Comparison of ENCODE assay signal across 8 cellular contexts in the genomic region with DNA sequence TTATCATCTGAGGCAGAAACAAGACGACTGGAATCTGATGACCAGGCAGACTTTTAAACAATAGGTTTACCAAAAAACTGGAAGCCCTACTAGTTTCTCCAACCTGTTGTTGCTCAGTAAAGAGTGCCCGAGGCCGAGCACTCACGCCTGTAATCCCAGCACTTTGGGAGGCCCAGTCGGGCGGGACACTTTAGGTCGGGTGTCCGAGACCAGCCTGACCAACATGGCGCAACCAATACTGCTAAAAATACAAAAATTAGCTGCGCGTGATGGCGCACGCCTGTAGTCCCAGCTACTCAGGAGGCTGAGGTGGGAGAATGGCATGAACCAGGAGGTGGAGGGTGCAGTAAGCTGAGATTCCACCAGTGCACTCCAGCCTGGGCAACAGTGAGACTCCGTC. TPM values are rescaled to one million over a fixed set of nuclear protein-coding genes. Genes with fewer than 3 reads are reported as not detected.
A peak's percentile ranks its signal among the peaks of the same experiment; 100 is the strongest.
DNase-seq lines count a peak whose midpoint lies in the region; ATAC-seq, FAIRE-seq and TF ChIP-seq lines count a peak whose summit lies in the region.

No MANE protein-coding gene starts in this region.

- H2AFZ ChIP-seq in endothelial cell of umbilical vein (ENCODE audit: low read depth, low read length), result no peak overlapping the region

- H3K4me1 ChIP-seq in Caco-2 (no peaks in the 10 kb centered on the region; the same call in 1 of the 2 replicates), Panc1 (ENCODE audit: control insufficient read depth, insufficient read depth, low read length) (peaks cover 17% of the 10 kb centered on the region), endothelial cell of umbilical vein (ENCODE audit: control insufficient read depth, extremely low read depth, insufficient read depth, low read length) (peaks cover 9% of the 10 kb centered on the region)

- no peaks in the 10 kb centered on the region for H3K9me1 ChIP-seq in endothelial cell of umbilical vein (replicated peaks; ENCODE audit: control insufficient read depth, extremely low read depth, insufficient read depth, low read length)

- no peaks in the 10 kb centered on the region for H3K27me3 ChIP-seq in Caco-2 (replicated peaks; ENCODE audit: control insufficient read depth, insufficient read depth, low read length)
- H3K27me3 ChIP-seq in Panc1 (ENCODE audit: control insufficient read depth, insufficient read depth, low read length), result no peaks in the 10 kb centered on the region
- H3K27me3 ChIP-seq in endothelial cell of umbilical vein (ENCODE audit: control insufficient read depth in 2 of 2, insufficient read depth in 2 of 2, low read length in 2 of 2), result no peaks in the 10 kb centered on the region

- peak overlapping the region; percentile 93 for H3K9ac ChIP-seq in endothelial cell of umbilical vein (replicated peaks; ENCODE audit: extremely low read depth, insufficient read depth, low read length)

- no peak for TF ChIP-seq POLR2A in endothelial cell of umbilical vein (IDR thresholded peaks at IDR 0.05; ENCODE audit: low read depth, low read length)

- H3K4me3 ChIP-seq in Caco-2 (ENCODE audit: low read depth, low read length), result peak overlapping the region; percentile 71
- peak overlapping the region; percentile 68 to 87 for H3K4me3 ChIP-seq in Panc1 (ENCODE audit: low read depth in 2 of 2, low read length in 2 of 2)
- peak overlapping the region; percentile 71 to 94 (median 80) for H3K4me3 ChIP-seq in endothelial cell of umbilical vein (replicated peaks in 1 of 3; ENCODE audit: insufficient read depth in 1 of 3, low read depth in 1 of 3, low read length in 3 of 3)

- peaks cover 10% of the 10 kb centered on the region for H3K79me2 ChIP-seq in endothelial cell of umbilical vein (ENCODE audit: control insufficient read depth, insufficient read depth, low read length)

- H3K27ac Mint-ChIP-seq in Caco-2 (ENCODE audit: unreplicated experiment) (peak overlapping the region; percentile 94), osteocyte (ENCODE audit: unreplicated experiment) (peak overlapping the region; percentile 98)

- H3K4me1 Mint-ChIP-seq in Caco-2 (ENCODE audit: low read depth, unreplicated experiment), result peaks cover 12% of the 10 kb centered on the region
- H3K4me1 Mint-ChIP-seq in osteocyte (ENCODE audit: unreplicated experiment), result peaks cover 30% of the 10 kb centered on the region

- DNase-seq in Caco-2 (no peak), Panc1 (ENCODE audit: low read depth, low spot score) (no peak), endothelial cell of umbilical vein (ENCODE audit: low read depth, low spot score) (no peak), osteocyte (ENCODE audit: extremely low spot score, unreplicated experiment) (no peak), kidney glomerular epithelial cell (lab: John Stamatoyannopoulos, UW) (no peak)

- no peak for FAIRE-seq in endothelial cell of umbilical vein (lab: Jason Lieb, UNC)

- H3K9me3 ChIP-seq in Caco-2 (no peaks in the 10 kb centered on the region), Panc1 (ENCODE audit: control insufficient read depth, insufficient read depth, low read depth, low read length) (no peaks in the 10 kb centered on the region), endothelial cell of umbilical vein (replicated peaks; ENCODE audit: control insufficient read depth, insufficient read depth, low read length) (no peaks in the 10 kb centered on the region)

- H3K27ac ChIP-seq in Panc1 (ENCODE audit: low read length) (peak overlapping the region; percentile 99), endothelial cell of umbilical vein (ENCODE audit: insufficient read depth, low read depth, low read length) (peak overlapping the region; percentile 90)

- POLR2A ChIA-PET in Caco-2 (lab: Charles Lee), result interaction anchor here (1.0 to 1.9 kb wide), 2 partner anchors 34 to 96 kb away, joined by 8 to 19 read pairs; a partner anchor contains a TSS
- POLR2A ChIA-PET in Panc1 (lab: Charles Lee), result no interaction called here
- POLR2A ChIA-PET in endothelial cell of umbilical vein (lab: Charles Lee), result interaction anchor here (0.7 kb wide), 1 partner anchor 9 kb away, joined by 3 read pairs; no protein-coding TSS in a partner anchor

- H4K20me1 ChIP-seq in endothelial cell of umbilical vein (replicated peaks; ENCODE audit: control insufficient read depth, extremely low read depth, insufficient read depth, low read length), result no peaks in the 10 kb centered on the region

- CTCF ChIA-PET in Caco-2 (lab: Charles Lee) (interaction anchor here (1.3 to 1.9 kb wide), 4 partner anchors 24 to 111 kb away, joined by 4 to 8 read pairs (median 5); a partner anchor contains a TSS), Panc1 (lab: Charles Lee) (interaction anchor here (1.0 kb wide), 1 partner anchor 32 kb away, joined by 5 read pairs; a partner anchor contains a TSS), endothelial cell of umbilical vein (lab: Charles Lee) (interaction anchor here (0.7 to 2.2 kb wide), 4 partner anchors 10 to 262 kb away, joined by 3 to 13 read pairs (median 8); a partner anchor contains a TSS)

- intact Hi-C loops in Caco-2 (cut with micrococcal nuclease; ENCODE audit: unreplicated experiment), result loop anchor here (1.0 to 2.0 kb wide), 3 partner anchors 24 to 34 kb away; a partner anchor contains a TSS
- intact Hi-C loops in Panc1 (cut with micrococcal nuclease; ENCODE audit: unreplicated experiment), result loop anchor here (1.0 kb wide), 1 partner anchor 33 kb away; a partner anchor contains a TSS
- intact Hi-C loops in endothelial cell of umbilical vein (cut with micrococcal nuclease), result loop anchor here (1.0 to 5.0 kb wide), 3 partner anchors 33 to 148 kb away; a partner anchor contains a TSS

- H3K4me3 Mint-ChIP-seq in Caco-2 (ENCODE audit: unreplicated experiment) (peak overlapping the region; percentile 96), osteocyte (ENCODE audit: unreplicated experiment) (peak overlapping the region; percentile 94)

- ATAC-seq in Panc1, result no peak
- ATAC-seq in HG03432 (IDR thresholded peaks at IDR 0.05; ENCODE audit: unreplicated experiment), result no peak
- ATAC-seq in GM18858 (IDR thresholded peaks at IDR 0.05; ENCODE audit: unreplicated experiment), result no peak
- no peak for ATAC-seq in HG03196 (IDR thresholded peaks at IDR 0.05; ENCODE audit: unreplicated experiment)

- BruUV-seq in Caco-2 (replicated peaks; lab: Mats Ljungman, UMichigan), result no TSS peak
- BruUV-seq in Panc1 (replicated peaks; lab: Mats Ljungman, UMichigan), result no TSS peak
- no TSS peak for BruUV-seq in endothelial cell of umbilical vein (replicated peaks; lab: Mats Ljungman, UMichigan)

- H3K36me3 ChIP-seq in Caco-2 (ENCODE audit: control insufficient read depth, insufficient read depth, low read length) (no peaks in the 10 kb centered on the region; the same call in 1 of the 2 replicates), Panc1 (ENCODE audit: control insufficient read depth, insufficient read depth, low read length) (no peaks in the 10 kb centered on the region; the same call in none of the 2 replicates), endothelial cell of umbilical vein (ENCODE audit: control insufficient read depth in 2 of 2, extremely low read depth in 1 of 2, insufficient read depth in 2 of 2, low read length in 2 of 2) (no peaks in the 10 kb centered on the region)

- no peaks in the 10 kb centered on the region for H3K9me3 Mint-ChIP-seq in Caco-2 (ENCODE audit: unreplicated experiment)
- H3K9me3 Mint-ChIP-seq in osteocyte (ENCODE audit: unreplicated experiment), result no peaks in the 10 kb centered on the region

- peak overlapping the region; percentile 99 for H3K4me2 ChIP-seq in endothelial cell of umbilical vein (ENCODE audit: insufficient read depth, low read length)

- in situ Hi-C loops in Panc1 (cut with HindIII; ENCODE audit: low pct_unique_long_range_greater_than_20kb, low sequenced_read_pairs), result no loop called here

- dilution Hi-C loops in endothelial cell of umbilical vein (cut with MboI; ENCODE audit: extremely low pct_ligation_motif_present, low sequenced_read_pairs), result no loop called here

- no peak for TF ChIP-seq CTCF in Caco-2 (IDR thresholded peaks at IDR 0.05; ENCODE audit: insufficient read depth in 1 of 2, low read depth in 1 of 2, low read length in 1 of 2, severe bottlenecking in 1 of 2, unreplicated experiment in 1 of 2)
- TF ChIP-seq CTCF in Panc1 (IDR thresholded peaks at IDR 0.05), result no peak
- TF ChIP-seq CTCF in endothelial cell of umbilical vein (IDR thresholded peaks at IDR 0.05; ENCODE audit: extremely low read depth in 1 of 2, insufficient read depth in 1 of 2, low read depth in 1 of 2, low read length in 2 of 2), result no peak
- no peak for TF ChIP-seq CTCF in osteocyte (IDR thresholded peaks at IDR 0.05)

- peaks cover 43% of the 10 kb centered on the region for H3K36me3 Mint-ChIP-seq in Caco-2 (ENCODE audit: insufficient read depth, unreplicated experiment)
- peaks cover 5% of the 10 kb centered on the region for H3K36me3 Mint-ChIP-seq in osteocyte (ENCODE audit: unreplicated experiment)

- H3K27me3 Mint-ChIP-seq in Caco-2 (ENCODE audit: insufficient read depth, unreplicated experiment) (no peaks in the 10 kb centered on the region), osteocyte (ENCODE audit: unreplicated experiment) (no peaks in the 10 kb centered on the region)

RNA-seq across cellular contexts. Expression of a gene that starts 1.1 kb away (rescaled TPM):
- total RNA-seq in Caco-2 (2022) (4.4 and 4.7 TPM in 2 replicates), Panc1 (2021; ENCODE audit: unreplicated experiment) (5.5 TPM), endothelial cell of umbilical vein (2.6 and 3.7 TPM in 2 replicates), osteocyte (5.6 and 6.5 TPM in 2 replicates)
- polyA plus RNA-seq in Panc1 (2012; ENCODE audit: insufficient read length), result 2.6 TPM
- 1.6 and 1.8 TPM in 2 replicates for polyA plus RNA-seq in endothelial cell of umbilical vein
- polyA plus RNA-seq in endothelial cell of umbilical vein (2011; cell fraction: cytosol; rRNA removed), result 1.7 and 1.8 TPM in 2 replicates
- 1.5 and 2.6 TPM in 2 replicates for polyA plus RNA-seq in endothelial cell of umbilical vein (2011; cell fraction: nucleus; rRNA removed)
- polyA plus RNA-seq in endothelial cell of umbilical vein (2012), result 1.9 and 2.4 TPM in 2 replicates
- polyA minus RNA-seq in endothelial cell of umbilical vein, result 2.9 and 3.3 TPM in 2 replicates
- polyA minus RNA-seq in endothelial cell of umbilical vein (2011; cell fraction: cytosol; rRNA and poly(A)+ RNA removed), result 1.9 TPM
- polyA minus RNA-seq in endothelial cell of umbilical vein (2011; cell fraction: nucleus; rRNA and poly(A)+ RNA removed), result 3.8 and 5.8 TPM in 2 replicates

RNA-seq across cellular contexts. Expression of a gene that starts 33.0 kb away (rescaled TPM):
- 35.8 and 37.4 TPM in 2 replicates for total RNA-seq in Caco-2 (2022)
- 59.6 TPM for total RNA-seq in Panc1 (2021; ENCODE audit: unreplicated experiment)
- polyA plus RNA-seq in Panc1 (2012; ENCODE audit: insufficient read length), result 92.9 TPM
- 23.4 and 25.9 TPM in 2 replicates for total RNA-seq in endothelial cell of umbilical vein
- polyA plus RNA-seq in endothelial cell of umbilical vein, result 8.2 and 12.6 TPM in 2 replicates
- 29.7 and 30.1 TPM in 2 replicates for polyA plus RNA-seq in endothelial cell of umbilical vein (2011; cell fraction: cytosol; rRNA removed)
- 10.6 and 11.0 TPM in 2 replicates for polyA plus RNA-seq in endothelial cell of umbilical vein (2011; cell fraction: nucleus; rRNA removed)
- 41.5 and 51.6 TPM in 2 replicates for polyA plus RNA-seq in endothelial cell of umbilical vein (2012)
- 5.0 and 10.3 TPM in 2 replicates for polyA minus RNA-seq in endothelial cell of umbilical vein
- 9.2 TPM for polyA minus RNA-seq in endothelial cell of umbilical vein (2011; cell fraction: cytosol; rRNA and poly(A)+ RNA removed)
- polyA minus RNA-seq in endothelial cell of umbilical vein (2011; cell fraction: nucleus; rRNA and poly(A)+ RNA removed), result 2.3 and 2.9 TPM in 2 replicates
- total RNA-seq in osteocyte, result 34.3 and 37.3 TPM in 2 replicates

RNA-seq across cellular contexts. Expression of a gene that starts 33.9 kb away (rescaled TPM):
- total RNA-seq in Caco-2 (2022) (85.2 and 86.2 TPM in 2 replicates), Panc1 (2021; ENCODE audit: unreplicated experiment) (61.7 TPM), endothelial cell of umbilical vein (43.6 and 53.5 TPM in 2 replicates), osteocyte (18.1 and 24.7 TPM in 2 replicates)
- polyA plus RNA-seq in Panc1 (2012; ENCODE audit: insufficient read length), result 31.3 TPM
- 3.7 and 4.5 TPM in 2 replicates for polyA plus RNA-seq in endothelial cell of umbilical vein
- polyA plus RNA-seq in endothelial cell of umbilical vein (2011; cell fraction: cytosol; rRNA removed), result 10.8 and 11.6 TPM in 2 replicates
- 10.2 and 12.0 TPM in 2 replicates for polyA plus RNA-seq in endothelial cell of umbilical vein (2011; cell fraction: nucleus; rRNA removed)
- 31.2 and 52.4 TPM in 2 replicates for polyA plus RNA-seq in endothelial cell of umbilical vein (2012)
- polyA minus RNA-seq in endothelial cell of umbilical vein, result 3.5 and 5.5 TPM in 2 replicates
- 20.7 TPM for polyA minus RNA-seq in endothelial cell of umbilical vein (2011; cell fraction: cytosol; rRNA and poly(A)+ RNA removed)
- 4.6 and 4.8 TPM in 2 replicates for polyA minus RNA-seq in endothelial cell of umbilical vein (2011; cell fraction: nucleus; rRNA and poly(A)+ RNA removed)
